ENCODE assay signal across 24 cellular contexts in genomic region chr13:50721664-50721976, GRCh38.
"Had no signal": no experiment of that assay in that cellular context is flagged by ENCODE, and none has a peak within 500 bp of the region (broad histone marks: within the 10 kb centered on the region; RNA-seq: fewer than 3 reads in every experiment).

No MANE protein-coding gene starts in this region.

- H3K27me3 Mint-ChIP-seq: activated B cell treated with CpG ODN at 0.5 μM for 24 hours; activated CD4-positive, alpha-beta memory T cell treated with anti-CD3 and anti-CD28 coated beads for 36 hours; dendritic cell treated with granulocyte-macrophage colony-stimulating factor and Interleukin-4, amounts not matched to agents 40 ng/mL and 50 ng/mL, for 4 days had no signal

- H3K4me3 ChIP-seq: adrenal gland, PC-9, SK-N-MC had no signal

- H3K27ac ChIP-seq: PC-9, SK-N-MC had no signal

- H3K27ac Mint-ChIP-seq: activated B cell treated with CpG ODN at 0.5 μM for 24 hours; activated CD4-positive, alpha-beta memory T cell treated with anti-CD3 and anti-CD28 coated beads for 36 hours; activated CD4-positive, alpha-beta T cell treated with anti-CD3 and anti-CD28 coated beads, Interleukin-2, amount 10 ng/mL, durations not matched to agents 24 days and 14 days; activated naive CD4-positive, alpha-beta T cell treated with anti-CD3 and anti-CD28 coated beads, Interleukin-2, amount 10 ng/mL, durations not matched to agents 7 days and 5 days; activated naive CD8-positive, alpha-beta T cell treated with anti-CD3 and anti-CD28 coated beads, Interleukin-2, amount 10 ng/mL, durations not matched to agents 7 days and 5 days; activated T-helper 17 cell treated with anti-CD3 and anti-CD28 coated beads, Interleukin-2, amount 50 U/mL, for 72 hours; dendritic cell treated with granulocyte-macrophage colony-stimulating factor and Interleukin-4, amounts not matched to agents 40 ng/mL and 50 ng/mL, for 4 days had no signal

- ATAC-seq: activated T-cell treated with anti-CD3 and anti-CD28 coated beads, Interleukin-2, amount 50 U/mL, for 4 hours; activated T-helper 17 cell treated with anti-CD3 and anti-CD28 coated beads, Interleukin-2, amount 50 U/mL, for 72 hours had no signal

- H3K9me3 ChIP-seq: adrenal gland had no signal

- H3K4me3 Mint-ChIP-seq: activated B cell treated with CpG ODN at 0.5 μM for 24 hours; activated CD4-positive, alpha-beta memory T cell treated with anti-CD3 and anti-CD28 coated beads for 36 hours; activated CD4-positive, alpha-beta T cell treated with anti-CD3 and anti-CD28 coated beads, Interleukin-2, amount 10 ng/mL, durations not matched to agents 24 days and 14 days; activated naive CD4-positive, alpha-beta T cell treated with anti-CD3 and anti-CD28 coated beads, Interleukin-2, amount 10 ng/mL, durations not matched to agents 7 days and 5 days; activated naive CD8-positive, alpha-beta T cell treated with anti-CD3 and anti-CD28 coated beads, Interleukin-2, amount 10 ng/mL, durations not matched to agents 7 days and 5 days; activated T-cell treated with anti-CD3 and anti-CD28 coated beads, Interleukin-2, amount 50 U/mL, for 4 hours; activated T-helper 17 cell treated with anti-CD3 and anti-CD28 coated beads, Interleukin-2, amount 50 U/mL, for 72 hours; dendritic cell treated with granulocyte-macrophage colony-stimulating factor and Interleukin-4, amounts not matched to agents 40 ng/mL and 50 ng/mL, for 4 days had no signal

- H3K27me3 ChIP-seq: adrenal gland had no signal

- H3K36me3 ChIP-seq: adrenal gland had no signal

- DNase-seq: activated B cell treated with CpG ODN at 0.5 μM for 24 hours; activated CD4-positive, alpha-beta memory T cell treated with anti-CD3 and anti-CD28 coated beads for 36 hours; activated CD4-positive, alpha-beta T cell treated with anti-CD3 and anti-CD28 coated beads for 1 hour; activated CD4-positive, alpha-beta T cell treated with anti-CD3 and anti-CD28 coated beads, Interleukin-2, amount 10 ng/mL, durations not matched to agents 24 days and 14 days; activated CD8-positive, alpha-beta memory T cell treated with anti-CD3 and anti-CD28 coated beads for 24 hours; activated gamma-delta T cell; activated naive CD4-positive, alpha-beta T cell treated with anti-CD3 and anti-CD28 coated beads, Interleukin-2, amount 10 ng/mL, durations not matched to agents 7 days and 5 days; activated naive CD8-positive, alpha-beta T cell treated with anti-CD3 and anti-CD28 coated beads, Interleukin-2, amount 10 ng/mL, durations not matched to agents 7 days and 5 days; activated T-cell treated with anti-CD3 and anti-CD28 coated beads, Interleukin-2, amount 50 U/mL, for 4 hours; adrenal gland; anterior cingulate cortex; cerebellar nuclear complex; MM.1S; NCI-H1092 treated with DMSO at 0.1 percent for 48 hours; NCI-H1417 treated with DMSO at 0.1 percent for 48 hours; NCI-H1694; NCI-H2029 treated with DMSO at 0.1 percent for 48 hours; NCI-H510A treated with DMSO at 0.1 percent for 48 hours; PC-9; SHP77 treated with DMSO at 0.1 percent for 48 hours; SW 1271 had no signal

- H3K4me1 ChIP-seq: adrenal gland had no signal

- H3K4me1 Mint-ChIP-seq: activated CD4-positive, alpha-beta T cell treated with anti-CD3 and anti-CD28 coated beads, Interleukin-2, amount 10 ng/mL, durations not matched to agents 24 days and 14 days; activated naive CD4-positive, alpha-beta T cell treated with anti-CD3 and anti-CD28 coated beads, Interleukin-2, amount 10 ng/mL, durations not matched to agents 7 days and 5 days; activated T-helper 17 cell treated with anti-CD3 and anti-CD28 coated beads, Interleukin-2, amount 50 U/mL, for 72 hours had no signal

- H3K36me3 Mint-ChIP-seq: activated CD4-positive, alpha-beta memory T cell treated with anti-CD3 and anti-CD28 coated beads for 36 hours; activated naive CD4-positive, alpha-beta T cell treated with anti-CD3 and anti-CD28 coated beads, Interleukin-2, amount 10 ng/mL, durations not matched to agents 7 days and 5 days had no signal

- H3K9me3 Mint-ChIP-seq: activated B cell treated with CpG ODN at 0.5 μM for 24 hours; activated CD4-positive, alpha-beta memory T cell treated with anti-CD3 and anti-CD28 coated beads for 36 hours; activated naive CD4-positive, alpha-beta T cell treated with anti-CD3 and anti-CD28 coated beads, Interleukin-2, amount 10 ng/mL, durations not matched to agents 7 days and 5 days; activated naive CD8-positive, alpha-beta T cell treated with anti-CD3 and anti-CD28 coated beads, Interleukin-2, amount 10 ng/mL, durations not matched to agents 7 days and 5 days; activated T-cell treated with anti-CD3 and anti-CD28 coated beads, Interleukin-2, amount 50 U/mL, for 4 hours; activated T-helper 17 cell treated with anti-CD3 and anti-CD28 coated beads, Interleukin-2, amount 50 U/mL, for 72 hours; dendritic cell treated with granulocyte-macrophage colony-stimulating factor and Interleukin-4, amounts not matched to agents 40 ng/mL and 50 ng/mL, for 4 days had no signal
